In the genomic region with DNA sequence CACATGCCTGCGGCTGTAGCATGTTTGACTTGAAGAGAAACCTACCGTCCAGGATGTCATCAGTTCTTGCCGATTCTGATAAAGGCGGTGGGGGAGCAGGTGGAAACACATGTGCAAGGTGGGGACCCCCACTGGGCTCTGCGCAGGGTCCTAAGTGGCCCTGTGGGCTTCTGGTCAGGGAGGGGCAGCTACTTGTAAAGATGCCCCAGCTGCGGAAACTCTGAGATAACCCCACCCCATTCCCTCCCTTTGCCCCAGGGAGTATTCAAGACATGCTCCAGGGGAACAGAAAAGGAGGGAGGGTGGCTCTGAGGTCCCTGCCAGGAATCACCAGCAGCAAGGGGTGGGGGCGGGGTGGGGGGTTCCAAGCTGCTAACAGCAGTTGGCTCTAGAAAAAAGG, we compare ENCODE assay signal across 21 cellular contexts.
"Had no signal": no experiment of that assay in that cellular context is flagged by ENCODE, and none has a peak within 500 bp of the region (broad histone marks: within the 10 kb centered on the region; RNA-seq: fewer than 3 reads in every experiment).

No MANE protein-coding gene starts in this region.

- H3K4me3 Mint-ChIP-seq: effector memory CD8-positive, alpha-beta T cell; endodermal cell; naive thymus-derived CD4-positive, alpha-beta T cell had no signal

- ATAC-seq: effector memory CD8-positive, alpha-beta T cell; esophagus mucosa; foreskin keratinocyte; gastroesophageal sphincter; heart left ventricle; left cardiac atrium; left lung; left ventricle myocardium superior; lower lobe of right lung; naive thymus-derived CD4-positive, alpha-beta T cell had no signal

- H3K79me2 ChIP-seq: hepatocyte had no signal

- H3K4me1 ChIP-seq: foreskin keratinocyte, gastroesophageal sphincter, heart left ventricle, left lung, lower lobe of right lung had no signal

- H3K36me3 ChIP-seq: gastroesophageal sphincter, heart left ventricle, left lung, lower lobe of right lung had no signal

- H3K27ac ChIP-seq: coronary artery, dorsolateral prefrontal cortex, epithelial cell of prostate, foreskin keratinocyte, gastroesophageal sphincter, heart left ventricle, hepatocyte, left lung, lower lobe of right lung had no signal

- H3K27me3 ChIP-seq: foreskin keratinocyte, hepatocyte had no signal

- H3K4me1 Mint-ChIP-seq: endodermal cell had no signal

- H3K9me3 ChIP-seq: gastroesophageal sphincter, heart left ventricle, left lung, lower lobe of right lung had no signal

- H3K36me3 Mint-ChIP-seq: naive thymus-derived CD4-positive, alpha-beta T cell had no signal

- DNase-seq: dermis blood vessel endothelial cell; dorsolateral prefrontal cortex; effector CD8-positive, alpha-beta T cell; effector memory CD8-positive, alpha-beta T cell; endodermal cell; erythroblast; foreskin keratinocyte; heart left ventricle; hypothalamus; left cardiac atrium; left lung; left ventricle myocardium superior; lower lobe of right lung; mesenchymal stem cell; midbrain; naive thymus-derived CD4-positive, alpha-beta T cell had no signal

- H2AFZ ChIP-seq: hepatocyte had no signal

- H3K27ac Mint-ChIP-seq: effector memory CD8-positive, alpha-beta T cell; endodermal cell; naive thymus-derived CD4-positive, alpha-beta T cell had no signal

- H3K4me3 ChIP-seq: coronary artery, dorsolateral prefrontal cortex, gastroesophageal sphincter, heart left ventricle, hepatocyte, left lung, lower lobe of right lung had no signal

- H3K9me3 Mint-ChIP-seq: endodermal cell; naive thymus-derived CD4-positive, alpha-beta T cell had no signal

- H3K4me2 ChIP-seq: hepatocyte had no signal
